Comparison of ENCODE assay signal across 14 cellular contexts in genomic region chr16:29009050-29009837, GRCh38. TPM values are rescaled to one million over a fixed set of nuclear protein-coding genes. Genes with fewer than 3 reads are reported as not detected.
A peak's percentile ranks its signal among the peaks of the same experiment; 100 is the strongest.
DNase-seq lines count a peak whose midpoint lies in the region; ATAC-seq and TF ChIP-seq lines count a peak whose summit lies in the region.
"Had no signal": no experiment of that assay in that cellular context is flagged by ENCODE, and none has a peak within 500 bp of the region (broad histone marks: within the 10 kb centered on the region; RNA-seq: fewer than 3 reads in every experiment).

No MANE protein-coding gene starts in this region.

- H3K27me3 Mint-ChIP-seq in activated T-cell treated with anti-CD3 and anti-CD28 coated beads, Interleukin-2, amount 50 U/mL, for 72 hours (ENCODE audit: low read depth) = no peaks in the 10 kb centered on the region

- no peak overlapping the region for H3K14ac ChIP-seq in neuronal stem cell (ENCODE audit: low read length)

- no peak overlapping the region for H2BK5ac ChIP-seq in neuronal stem cell (ENCODE audit: low read length)

- H3K18ac ChIP-seq in neuronal stem cell (ENCODE audit: low read length) = peak overlapping the region; percentile 80

- H3K9ac ChIP-seq in DND-41 (ENCODE audit: low read depth, low read length) (peak overlapping the region; percentile 26), neuronal stem cell (ENCODE audit: low read depth, low read length, poor library complexity) (no peak overlapping the region)

- TF ChIP-seq EP300 in esophagus muscularis mucosa (IDR thresholded peaks at IDR 0.05) = no peak

- peaks cover 0 to 3% of the 10 kb centered on the region in 2 donors for H3K36me3 Mint-ChIP-seq in activated T-cell treated with anti-CD3 and anti-CD28 coated beads, Interleukin-2, amount 50 U/mL, for 72 hours (ENCODE audit: insufficient read depth in 2 of 2)
- H3K36me3 Mint-ChIP-seq: mesothelial cell of epicardium had no signal

- H3K27me3 ChIP-seq in DND-41 (ENCODE audit: insufficient read depth, low read length, poor library complexity) (no peaks in the 10 kb centered on the region), neuronal stem cell (ENCODE audit: control insufficient read depth in 3 of 3, insufficient read depth in 3 of 3, low read depth in 1 of 3, low read length in 3 of 3) (peaks cover 0 to 7% (median 0%) of the 10 kb centered on the region in 3 experiments), esophagus muscularis mucosa (peaks cover 0 to 6% (median 0%) of the 10 kb centered on the region in 4 donors)
- H3K27me3 ChIP-seq: SJCRH30 had no signal

- H2BK120ac ChIP-seq in neuronal stem cell (ENCODE audit: low read depth, low read length) = no peak overlapping the region

- H3K4me3 Mint-ChIP-seq in activated T-cell treated with anti-CD3 and anti-CD28 coated beads, Interleukin-2, amount 50 U/mL, for 72 hours = peak overlapping the region; percentile 69 to 82
- H3K4me3 Mint-ChIP-seq: mesothelial cell of epicardium had no signal

- H4K20me1 ChIP-seq in DND-41 (ENCODE audit: insufficient read depth, low read length) = no peaks in the 10 kb centered on the region

- H3K4me1 Mint-ChIP-seq in activated T-cell treated with anti-CD3 and anti-CD28 coated beads, Interleukin-2, amount 50 U/mL, for 72 hours (ENCODE audit: low read depth) = peaks cover 86% of the 10 kb centered on the region
- H3K4me1 Mint-ChIP-seq: mesothelial cell of epicardium had no signal

- TF ChIP-seq CTCF in DND-41 (IDR thresholded peaks at IDR 0.05; ENCODE audit: borderline replicate concordance, extremely low read depth, low read length, poor library complexity, severe bottlenecking) = no peak
- TF ChIP-seq CTCF in esophagus muscularis mucosa (IDR thresholded peaks at IDR 0.05) = no peak

- H3K27ac ChIP-seq in DND-41 (ENCODE audit: low read length) (peak overlapping the region; percentile 70), neuronal stem cell (replicated peaks; ENCODE audit: low read length) (no peak overlapping the region), esophagus muscularis mucosa (replicated peaks in 1 of 4) (no peak overlapping the region)
- H3K27ac ChIP-seq: psoas muscle, SJCRH30 had no signal

- no peak for TF ChIP-seq POLR2A in esophagus muscularis mucosa (IDR thresholded peaks at IDR 0.05; ENCODE audit: low read depth)

- H3K79me1 ChIP-seq in neuronal stem cell (ENCODE audit: low read depth, low read length) = peaks cover 5% of the 10 kb centered on the region

- H3K36me3 ChIP-seq in DND-41 (ENCODE audit: insufficient read depth, low read length) (no peaks in the 10 kb centered on the region), neuronal stem cell (replicated peaks in 1 of 2; ENCODE audit: control insufficient read depth in 2 of 2, insufficient read depth in 2 of 2, low read length in 2 of 2) (no peaks in the 10 kb centered on the region), esophagus muscularis mucosa (no peaks in the 10 kb centered on the region)
- H3K36me3 ChIP-seq: SJCRH30 had no signal

- H3K9me3 Mint-ChIP-seq in activated T-cell treated with anti-CD3 and anti-CD28 coated beads, Interleukin-2, amount 50 U/mL, for 72 hours = peaks cover 3 to 6% of the 10 kb centered on the region in 2 donors
- H3K9me3 Mint-ChIP-seq: mesothelial cell of epicardium had no signal

- H4K8ac ChIP-seq in neuronal stem cell (ENCODE audit: low read depth, low read length) = peak overlapping the region; percentile 9

- no CpG with 5 or more reads among the region's 14 CpGs for WGBS in neuronal stem cell (ENCODE audit: extremely low coverage in 2 of 2, insufficient read length in 2 of 2, insufficient replicate concordance in 1 of 2), 2 donors
- WGBS in esophagus muscularis mucosa = 81% methylated on average over 13 of the region's 14 CpGs

- H3K23ac ChIP-seq in neuronal stem cell (ENCODE audit: low read depth, low read length, poor library complexity) = no peak overlapping the region

- DNase-seq in DND-41 = peak; percentile 83
- peak; percentile 92 for DNase-seq in OCI-M1 (lab: John Stamatoyannopoulos, UW)
- DNase-seq in activated T-cell treated with anti-CD3 and anti-CD28 coated beads, Interleukin-2, amount 50 U/mL, for 72 hours = peak in 1 of 2 donors; percentile 39
- DNase-seq in neuronal stem cell (ENCODE audit: low spot score) = no peak
- no peak for DNase-seq in activated CD4-positive, CD25-positive, alpha-beta regulatory T cell (lab: John Stamatoyannopoulos, UW)
- DNase-seq in DMS114 treated with DMSO at 0.1 percent for 48 hours (lab: John Stamatoyannopoulos, UW; ENCODE audit: unreplicated experiment) = no peak
- DNase-seq in esophagus muscularis mucosa (ENCODE audit: extremely low spot score) = no peak
- DNase-seq: C1 segment of cervical spinal cord, NCI-H146, psoas muscle, SJCRH30 had no signal

- H2AFZ ChIP-seq in DND-41 (ENCODE audit: low read depth, low read length) = peak overlapping the region; percentile 62
- peak overlapping the region; percentile 34 for H2AFZ ChIP-seq in neuronal stem cell (ENCODE audit: low read length)

- H2AK5ac ChIP-seq in neuronal stem cell (ENCODE audit: low read depth, low read length) = peak overlapping the region; percentile 56

- H2BK15ac ChIP-seq in neuronal stem cell (ENCODE audit: low read length) = peak overlapping the region; percentile 37

- H3K27ac Mint-ChIP-seq in activated T-cell treated with anti-CD3 and anti-CD28 coated beads, Interleukin-2, amount 50 U/mL, for 72 hours = peak overlapping the region; percentile 63
- H3K27ac Mint-ChIP-seq: mesothelial cell of epicardium had no signal

- no peaks in the 10 kb centered on the region for H3K9me3 ChIP-seq in DND-41 (ENCODE audit: insufficient read depth, low read length, severe bottlenecking)
- H3K9me3 ChIP-seq in neuronal stem cell (replicated peaks in 1 of 2; ENCODE audit: control insufficient read depth in 2 of 2, insufficient read depth in 1 of 2, low read depth in 1 of 2, low read length in 2 of 2) = no peaks in the 10 kb centered on the region
- no peaks in the 10 kb centered on the region for H3K9me3 ChIP-seq in esophagus muscularis mucosa
- H3K9me3 ChIP-seq: psoas muscle, SJCRH30 had no signal

- H4K91ac ChIP-seq in neuronal stem cell (ENCODE audit: low read depth, low read length, poor library complexity) = no peak overlapping the region

- H2BK12ac ChIP-seq in neuronal stem cell (ENCODE audit: low read length) = no peak overlapping the region

- ATAC-seq in DND-41 (ENCODE audit: insufficient read depth, low read depth) (peak; percentile 80), HG02884 (IDR thresholded peaks at IDR 0.05; ENCODE audit: unreplicated experiment) (no peak)
- peak in 1 of 2 donors; percentile 5 for ATAC-seq in activated T-cell treated with anti-CD3 and anti-CD28 coated beads, Interleukin-2, amount 50 U/mL, for 72 hours (replicated peaks in 1 of 2)
- ATAC-seq: activated CD4-positive, CD25-positive, alpha-beta regulatory T cell treated with anti-CD3 and anti-CD28 coated beads, Interleukin-2, amount 50 U/mL, for 24 hours; psoas muscle had no signal

- H3K4me3 ChIP-seq in DND-41 (ENCODE audit: low read depth in 1 of 2, low read length in 2 of 2) (peak overlapping the region in 1 of 2 experiments; percentile 29; a peak in 1 of 4 replicates), neuronal stem cell (ENCODE audit: low read length in 2 of 2) (no peak overlapping the region), esophagus muscularis mucosa (no peak overlapping the region)
- H3K4me3 ChIP-seq: psoas muscle, SJCRH30 had no signal

- H3K4me1 ChIP-seq in DND-41 (ENCODE audit: insufficient read depth, low read length) (peaks cover 23% of the 10 kb centered on the region), neuronal stem cell (ENCODE audit: control insufficient read depth in 2 of 2, insufficient read depth in 1 of 2, low read depth in 1 of 2, low read length in 2 of 2) (no peaks in the 10 kb centered on the region), esophagus muscularis mucosa (no peaks in the 10 kb centered on the region)
- H3K4me1 ChIP-seq: psoas muscle, SJCRH30 had no signal

- H3K4me2 ChIP-seq in DND-41 (ENCODE audit: insufficient read depth, low read length) = peak overlapping the region; percentile 58
- no peak overlapping the region for H3K4me2 ChIP-seq in neuronal stem cell (ENCODE audit: insufficient read depth, low read length, poor library complexity, severe bottlenecking)

- no peaks in the 10 kb centered on the region for H3K79me2 ChIP-seq in DND-41 (ENCODE audit: insufficient read depth, low read length)

- intact Hi-C loops in esophagus muscularis mucosa (cut with DNase I) = no loop called here

- H3K4ac ChIP-seq in neuronal stem cell (ENCODE audit: low read length) = no peak overlapping the region

RNA-seq across cellular contexts. Expression of gene LAT, which starts 24.4 kb away (rescaled TPM):
- total RNA-seq in activated T-cell treated with anti-CD3 and anti-CD28 coated beads, Interleukin-2, amount 50 U/mL, for 72 hours = 100 to 1,000 TPM; 254 to 360 TPM
- 1.8 TPM for polyA plus RNA-seq in neuronal stem cell (2013, experiment 1 of 2)
- polyA plus RNA-seq in neuronal stem cell (2013, experiment 2 of 2) = 1.7 TPM
- total RNA-seq in esophagus muscularis mucosa = 1 to 10 TPM; 3.1 to 6.5 (median 6.2) TPM

RNA-seq across cellular contexts. Expression of gene SPNS1, which starts 34.7 kb away (rescaled TPM):
- 10 to 100 TPM; 21.1 to 23.6 TPM for total RNA-seq in activated T-cell treated with anti-CD3 and anti-CD28 coated beads, Interleukin-2, amount 50 U/mL, for 72 hours
- 21.5 TPM for polyA plus RNA-seq in neuronal stem cell (2013, experiment 1 of 2)
- polyA plus RNA-seq in neuronal stem cell (2013, experiment 2 of 2) = 21.8 TPM
- 10 to 100 TPM; 12.9 to 36.0 (median 21.8) TPM for total RNA-seq in esophagus muscularis mucosa

RNA-seq across cellular contexts. Expression of gene NFATC2IP, which starts 58.5 kb away (rescaled TPM):
- total RNA-seq in activated T-cell treated with anti-CD3 and anti-CD28 coated beads, Interleukin-2, amount 50 U/mL, for 72 hours = 10 to 100 TPM; 81.1 to 97.6 TPM
- 22.8 TPM for polyA plus RNA-seq in neuronal stem cell (2013, experiment 1 of 2)
- 23.4 TPM for polyA plus RNA-seq in neuronal stem cell (2013, experiment 2 of 2)
- 10 to 100 TPM; 15.6 to 30.3 (median 20.3) TPM for total RNA-seq in esophagus muscularis mucosa

Comparison
In these comparisons a context has a peak if more than half of its experiments do, and no peak if none do; other contexts are left out.
1. DNase-seq: peak in DND-41 (single experiment) and OCI-M1 (single experiment); none in neuronal stem cell (single experiment), activated CD4-positive, CD25-positive, alpha-beta regulatory T cell (0 of 4), DMS114 treated with DMSO at 0.1 percent for 48 hours (single experiment) and esophagus muscularis mucosa (single experiment).
2. RNA of gene LAT, which starts 24.4 kb away (total RNA-seq): 254 to 360 TPM in activated T-cell treated with anti-CD3 and anti-CD28 coated beads, Interleukin-2, amount 50 U/mL, for 72 hours; 3.1 to 6.5 TPM in esophagus muscularis mucosa; every median in the first group is over 10 times any median in the second.